17 cellular contexts compared by ENCODE assay signal in genomic region chr1:98278055-98278454, GRCh38.
"Had no signal": no experiment of that assay in that cellular context is flagged by ENCODE, and none has a peak within 500 bp of the region (broad histone marks: within the 10 kb centered on the region; RNA-seq: fewer than 3 reads in every experiment).

No MANE protein-coding gene starts in this region.

- H3K4me1 ChIP-seq: ascending aorta had no signal

- H3K36me3 ChIP-seq: ascending aorta had no signal

- H3K27ac Mint-ChIP-seq: activated CD4-positive, alpha-beta memory T cell treated with anti-CD3 and anti-CD28 coated beads for 36 hours; activated naive CD8-positive, alpha-beta T cell treated with anti-CD3 and anti-CD28 coated beads, Interleukin-2, amount 50 U/mL, for 24 hours; stimulated activated naive CD8-positive, alpha-beta T cell treated with anti-CD3 and anti-CD28 coated beads, Interleukin-15, Interleukin-2, amounts not matched to agents 100 ng/mL and 50 ng/mL, for 24 hours had no signal

- H3K4me1 Mint-ChIP-seq: activated naive CD8-positive, alpha-beta T cell treated with anti-CD3 and anti-CD28 coated beads, Interleukin-2, amount 50 U/mL, for 24 hours; nephron had no signal

- H3K4me3 ChIP-seq: ascending aorta, lung, mucosa of descending colon had no signal

- DNase-seq: activated CD4-positive, alpha-beta memory T cell treated with anti-CD3 and anti-CD28 coated beads for 36 hours; activated naive CD4-positive, alpha-beta T cell; activated naive CD8-positive, alpha-beta T cell treated with anti-CD3 and anti-CD28 coated beads, Interleukin-2, amount 50 U/mL, for 24 hours; activated T-cell treated with anti-CD3 and anti-CD28 coated beads, Interleukin-2, amount 50 U/mL, for 48 hours; caudate nucleus; effector memory CD4-positive, alpha-beta T cell; erythroblast; hypothalamus; left colon; mucosa of descending colon; stimulated activated CD4-positive, alpha-beta T cell treated with anti-CD3 and anti-CD28 coated beads, Interleukin-15, amount 100 ng/mL, for 24 hours; stimulated activated CD4-positive, alpha-beta T cell treated with anti-CD3 and anti-CD28 coated beads, Interleukin-4, amount 100 ng/mL, for 24 hours; T-helper 9 cell had no signal

- H3K27me3 Mint-ChIP-seq: activated CD4-positive, alpha-beta memory T cell treated with anti-CD3 and anti-CD28 coated beads for 36 hours; activated naive CD8-positive, alpha-beta T cell treated with anti-CD3 and anti-CD28 coated beads, Interleukin-2, amount 50 U/mL, for 24 hours; stimulated activated naive CD8-positive, alpha-beta T cell treated with anti-CD3 and anti-CD28 coated beads, Interleukin-15, Interleukin-2, amounts not matched to agents 100 ng/mL and 50 ng/mL, for 24 hours had no signal

- H3K36me3 Mint-ChIP-seq: activated CD4-positive, alpha-beta memory T cell treated with anti-CD3 and anti-CD28 coated beads for 36 hours had no signal

- H3K9me3 Mint-ChIP-seq: activated CD4-positive, alpha-beta memory T cell treated with anti-CD3 and anti-CD28 coated beads for 36 hours; activated naive CD8-positive, alpha-beta T cell treated with anti-CD3 and anti-CD28 coated beads, Interleukin-2, amount 50 U/mL, for 24 hours; stimulated activated naive CD8-positive, alpha-beta T cell treated with anti-CD3 and anti-CD28 coated beads, Interleukin-15, Interleukin-2, amounts not matched to agents 100 ng/mL and 50 ng/mL, for 24 hours had no signal

- H3K9me3 ChIP-seq: ascending aorta, mucosa of descending colon had no signal

- H3K27ac ChIP-seq: ascending aorta had no signal

- ATAC-seq: activated naive CD8-positive, alpha-beta T cell treated with anti-CD3 and anti-CD28 coated beads, Interleukin-2, amount 50 U/mL, for 24 hours; left colon; mucosa of descending colon had no signal

- H3K4me3 Mint-ChIP-seq: activated CD4-positive, alpha-beta memory T cell treated with anti-CD3 and anti-CD28 coated beads for 36 hours; activated naive CD8-positive, alpha-beta T cell treated with anti-CD3 and anti-CD28 coated beads, Interleukin-2, amount 50 U/mL, for 24 hours; nephron; stimulated activated naive CD8-positive, alpha-beta T cell treated with anti-CD3 and anti-CD28 coated beads, Interleukin-15, Interleukin-2, amounts not matched to agents 100 ng/mL and 50 ng/mL, for 24 hours had no signal

- H3K27me3 ChIP-seq: ascending aorta had no signal
